ENCODE assay signal across 14 cellular contexts in genomic region chr11:68575025-68575665, GRCh38.
"Had no signal": no experiment of that assay in that cellular context is flagged by ENCODE, and none has a peak within 500 bp of the region (broad histone marks: within the 10 kb centered on the region; RNA-seq: fewer than 3 reads in every experiment).

No MANE protein-coding gene starts in this region.

- H3K27me3 Mint-ChIP-seq: activated naive CD4-positive, alpha-beta T cell treated with anti-CD3 and anti-CD28 coated beads, Interleukin-2, amount 10 ng/mL, durations not matched to agents 7 days and 5 days; dendritic cell treated with granulocyte-macrophage colony-stimulating factor and Interleukin-4, amounts not matched to agents 40 ng/mL and 50 ng/mL, for 4 days; effector memory CD8-positive, alpha-beta T cell had no signal

- H3K27ac Mint-ChIP-seq: activated naive CD4-positive, alpha-beta T cell treated with anti-CD3 and anti-CD28 coated beads, Interleukin-2, amount 10 ng/mL, durations not matched to agents 7 days and 5 days; dendritic cell treated with granulocyte-macrophage colony-stimulating factor and Interleukin-4, amounts not matched to agents 40 ng/mL and 50 ng/mL, for 4 days; effector memory CD8-positive, alpha-beta T cell; stimulated activated effector memory CD8-positive, alpha-beta T cell treated with anti-CD3 and anti-CD28 coated beads, Interleukin-12 subunit alpha, Interleukin-12 subunit beta, amount 100 ng/mL, for 72 hours had no signal

- DNase-seq: activated CD4-positive, alpha-beta T cell treated with anti-CD3 and anti-CD28 coated beads for 4 hours; activated CD8-positive, alpha-beta memory T cell treated with anti-CD3 and anti-CD28 coated beads, Interleukin-2, amount 50 U/mL, for 48 hours; activated naive CD4-positive, alpha-beta T cell treated with anti-CD3 and anti-CD28 coated beads, Interleukin-2, amount 10 ng/mL, durations not matched to agents 7 days and 5 days; amygdala; brain microvascular endothelial cell; cerebellar nuclear complex; effector memory CD8-positive, alpha-beta T cell; mesendoderm; natural killer cell; T-helper 1 cell; uterus; WERI-Rb-1 had no signal

- H3K4me3 Mint-ChIP-seq: activated naive CD4-positive, alpha-beta T cell treated with anti-CD3 and anti-CD28 coated beads, Interleukin-2, amount 10 ng/mL, durations not matched to agents 7 days and 5 days; dendritic cell treated with granulocyte-macrophage colony-stimulating factor and Interleukin-4, amounts not matched to agents 40 ng/mL and 50 ng/mL, for 4 days; effector memory CD8-positive, alpha-beta T cell; natural killer cell; stimulated activated effector memory CD8-positive, alpha-beta T cell treated with anti-CD3 and anti-CD28 coated beads, Interleukin-12 subunit alpha, Interleukin-12 subunit beta, amount 100 ng/mL, for 72 hours had no signal

- ATAC-seq: effector memory CD8-positive, alpha-beta T cell; natural killer cell; stimulated activated effector memory CD8-positive, alpha-beta T cell treated with anti-CD3 and anti-CD28 coated beads, Interleukin-12 subunit alpha, Interleukin-12 subunit beta, amount 100 ng/mL, for 72 hours had no signal

- H3K4me3 ChIP-seq: uterus had no signal

- H3K9me3 Mint-ChIP-seq: activated naive CD4-positive, alpha-beta T cell treated with anti-CD3 and anti-CD28 coated beads, Interleukin-2, amount 10 ng/mL, durations not matched to agents 7 days and 5 days; dendritic cell treated with granulocyte-macrophage colony-stimulating factor and Interleukin-4, amounts not matched to agents 40 ng/mL and 50 ng/mL, for 4 days; effector memory CD8-positive, alpha-beta T cell; natural killer cell; stimulated activated effector memory CD8-positive, alpha-beta T cell treated with anti-CD3 and anti-CD28 coated beads, Interleukin-12 subunit alpha, Interleukin-12 subunit beta, amount 100 ng/mL, for 72 hours had no signal
